In genomic region chr18:49344825-49345224, GRCh38 we compare ENCODE assay signal across 27 cellular contexts.
"Had no signal": no experiment of that assay in that cellular context is flagged by ENCODE, and none has a peak within 500 bp of the region (broad histone marks: within the 10 kb centered on the region; RNA-seq: fewer than 3 reads in every experiment).

No MANE protein-coding gene starts in this region.

- H3K9me3 ChIP-seq: stomach, suprapubic skin, testis, thoracic aorta, thyroid gland, tibial artery, tibial nerve, transverse colon, upper lobe of left lung, upper lobe of right lung, uterus, vagina had no signal

- ATAC-seq: stimulated activated effector memory CD8-positive, alpha-beta T cell treated with anti-CD3 and anti-CD28 coated beads, Interleukin-12 subunit alpha, Interleukin-12 subunit beta, amount 100 ng/mL, for 72 hours; stimulated activated memory B cell treated with anti-CD40 and anti-IgM and Interleukin-4, amounts not matched to agents 10 μg/mL and 1 μg/mL and 100 μg/mL, for 72 hours; stimulated activated naive B cell treated with anti-CD40 and anti-IgM and Interleukin-4, amounts not matched to agents 10 μg/mL and 1 μg/mL and 100 μg/mL, for 72 hours; stimulated activated naive CD8-positive, alpha-beta T cell treated with anti-CD3 and anti-CD28 coated beads, Interleukin-15, amount 100 ng/mL, for 72 hours; stimulated activated naive CD8-positive, alpha-beta T cell treated with anti-CD3 and anti-CD28 coated beads, Interleukin-15, Interleukin-2, amounts not matched to agents 100 U/mL and 50 U/mL, for 24 hours had no signal

- DNase-seq: stimulated activated CD4-positive, alpha-beta T cell treated with anti-CD3 and anti-CD28 coated beads, Interleukin-2, amount 100 ng/mL, for 48 hours; stimulated activated CD4-positive, alpha-beta T cell treated with anti-CD3 and anti-CD28 coated beads, Interleukin-4, amount 100 ng/mL, for 1 hour; stimulated activated CD4-positive, alpha-beta T cell treated with anti-CD3 and anti-CD28 coated beads, Interleukin-4, amount 100 ng/mL, for 24 hours; stimulated activated CD4-positive, alpha-beta T cell treated with anti-CD3 and anti-CD28 coated beads, Interleukin-4, amount 100 ng/mL, for 4 hours; stimulated activated CD8-positive, alpha-beta memory T cell treated with anti-CD3 and anti-CD28 coated beads, Interleukin-4, amount 100 ng/mL, for 48 hours; stimulated activated naive B cell treated with anti-CD40 and anti-IgM and Interleukin-4, amounts not matched to agents 10 μg/mL and 1 μg/mL and 100 μg/mL, for 72 hours; stimulated activated naive CD4-positive, alpha-beta T cell; stimulated activated naive CD4-positive, alpha-beta T cell treated with Interleukin-2 at 50 U/mL for 16 hours; stimulated activated naive CD8-positive, alpha-beta T cell treated with anti-CD3 and anti-CD28 coated beads, Interleukin-15, amount 100 ng/mL, for 72 hours; stimulated activated naive CD8-positive, alpha-beta T cell treated with anti-CD3 and anti-CD28 coated beads, Interleukin-15, Interleukin-2, amounts not matched to agents 100 U/mL and 50 U/mL, for 24 hours; stomach; substantia nigra; testis; thyroid gland; tibial artery; transverse colon; trophoblast cell; upper lobe of left lung; upper lobe of right lung; uterus had no signal

- H3K4me1 ChIP-seq: suprapubic skin, testis, thyroid gland, tibial nerve, transverse colon, upper lobe of right lung, uterus, vagina had no signal

- H3K4me3 ChIP-seq: stomach, suprapubic skin, testis, thoracic aorta, thyroid gland, tibial artery, tibial nerve, transverse colon, upper lobe of left lung, upper lobe of right lung, uterus, vagina had no signal

- FAIRE-seq: urothelium cell line had no signal

- H3K27me3 ChIP-seq: stomach, suprapubic skin, testis, thyroid gland, tibial artery, tibial nerve, transverse colon, upper lobe of left lung, upper lobe of right lung, uterus, vagina had no signal

- H3K36me3 ChIP-seq: suprapubic skin, thoracic aorta, thyroid gland, transverse colon, upper lobe of left lung, upper lobe of right lung, uterus, vagina had no signal

- H3K27ac ChIP-seq: stomach, suprapubic skin, testis, thoracic aorta, thyroid gland, tibial artery, tibial nerve, transverse colon, upper lobe of left lung, upper lobe of right lung, uterus, vagina had no signal
